ENCODE assay signal across 1 cellular context in the genomic region with DNA sequence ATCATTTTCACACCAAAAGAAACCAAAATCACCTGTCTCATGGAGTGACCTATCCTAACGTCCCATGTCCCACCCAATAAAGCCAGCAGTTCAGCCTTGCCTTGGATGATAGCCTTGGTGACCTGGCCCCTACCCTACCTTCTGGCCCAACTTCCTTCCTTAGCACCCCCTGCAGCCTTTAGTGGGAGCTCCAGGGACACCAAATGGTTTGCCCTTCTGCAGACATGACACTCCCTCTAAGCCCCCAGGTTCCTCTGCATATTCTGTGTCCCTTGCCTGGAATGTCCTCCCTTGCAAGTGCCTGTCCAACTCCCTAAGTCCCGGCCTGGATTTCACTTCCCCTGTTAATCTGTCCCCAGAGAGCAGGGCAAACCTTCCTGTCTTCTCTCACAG.
TF ChIP-seq lines count a peak whose summit lies in the region.

No MANE protein-coding gene starts in this region.

TF ChIP-seq in WTC11, 78 proteins besides CTCF, POLR2A, EP300 and RAD21:
- TF ChIP-seq TCF7 (CRISPR knock-in tag; IDR thresholded peaks at IDR 0.05; ENCODE audit: low read depth) (no peak), NR2C2 (CRISPR knock-in tag; IDR thresholded peaks at IDR 0.05) (no peak)
- TF ChIP-seq, protein P1, sequence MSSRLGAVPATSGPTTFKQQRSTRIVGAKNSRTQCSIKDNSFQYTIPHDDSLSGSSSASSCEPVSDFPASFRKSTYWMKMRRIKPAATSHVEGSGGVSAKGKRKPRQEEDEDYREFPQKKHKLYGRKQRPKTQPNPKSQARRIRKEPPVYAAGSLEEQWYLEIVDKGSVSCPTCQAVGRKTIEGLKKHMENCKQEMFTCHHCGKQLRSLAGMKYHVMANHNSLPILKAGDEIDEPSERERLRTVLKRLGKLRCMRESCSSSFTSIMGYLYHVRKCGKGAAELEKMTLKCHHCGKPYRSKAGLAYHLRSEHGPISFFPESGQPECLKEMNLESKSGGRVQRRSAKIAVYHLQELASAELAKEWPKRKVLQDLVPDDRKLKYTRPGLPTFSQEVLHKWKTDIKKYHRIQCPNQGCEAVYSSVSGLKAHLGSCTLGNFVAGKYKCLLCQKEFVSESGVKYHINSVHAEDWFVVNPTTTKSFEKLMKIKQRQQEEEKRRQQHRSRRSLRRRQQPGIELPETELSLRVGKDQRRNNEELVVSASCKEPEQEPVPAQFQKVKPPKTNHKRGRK (CRISPR knock-in tag; IDR thresholded peaks at IDR 0.05; ENCODE audit: borderline replicate concordance), result no peak
- TF ChIP-seq, protein P2, sequence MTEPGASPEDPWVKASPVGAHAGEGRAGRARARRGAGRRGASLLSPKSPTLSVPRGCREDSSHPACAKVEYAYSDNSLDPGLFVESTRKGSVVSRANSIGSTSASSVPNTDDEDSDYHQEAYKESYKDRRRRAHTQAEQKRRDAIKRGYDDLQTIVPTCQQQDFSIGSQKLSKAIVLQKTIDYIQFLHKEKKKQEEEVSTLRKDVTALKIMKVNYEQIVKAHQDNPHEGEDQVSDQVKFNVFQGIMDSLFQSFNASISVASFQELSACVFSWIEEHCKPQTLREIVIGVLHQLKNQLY (CRISPR knock-in tag; IDR thresholded peaks at IDR 0.05), result no peak
